2 cellular contexts compared by ENCODE assay signal in the genomic region with DNA sequence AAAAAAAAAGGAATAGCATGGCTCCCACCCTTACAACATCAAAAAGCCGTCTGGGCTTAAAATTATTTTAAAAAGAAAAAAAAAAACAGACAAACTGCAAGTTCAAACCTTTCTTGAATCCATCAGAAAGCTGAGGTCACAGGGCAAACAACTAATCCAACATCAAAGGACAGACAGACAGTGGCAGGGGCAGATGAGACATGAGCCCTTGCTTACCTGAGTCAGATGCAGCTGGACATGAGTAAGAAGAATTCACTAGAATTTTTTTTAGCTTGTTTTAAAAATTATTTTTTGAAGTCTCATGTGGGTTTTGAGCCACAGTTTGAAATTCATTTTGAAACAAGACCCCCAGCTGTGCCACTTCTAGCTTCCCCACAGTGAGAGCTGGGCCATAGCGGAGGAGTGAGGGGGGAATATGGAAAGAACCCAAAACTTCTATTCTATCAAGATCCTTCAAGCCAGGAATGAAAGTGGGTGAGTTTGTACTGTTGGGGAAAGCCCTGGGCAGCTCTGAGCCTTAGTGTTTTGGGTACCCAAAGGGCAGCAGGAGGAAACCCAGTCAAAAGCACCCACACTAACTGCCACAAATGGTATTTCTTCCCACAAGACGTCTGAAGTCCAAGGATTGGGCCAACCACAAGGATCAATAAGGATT.
TF ChIP-seq lines count a peak whose summit lies in the region.

No MANE protein-coding gene starts in this region.

TF ChIP-seq in HepG2, 621 proteins besides CTCF, POLR2A, EP300 and RAD21:
- TF ChIP-seq ZNF598 (CRISPR knock-in tag; IDR thresholded peaks at IDR 0.05; ENCODE audit: borderline replicate concordance) = no peak
- TF ChIP-seq NR2F6 (IDR thresholded peaks at IDR 0.05) = peak; percentile 11; the same call in 1 of the 2 replicates
- TF ChIP-seq NR2F6 (CRISPR knock-in tag; IDR thresholded peaks at IDR 0.05) = no peak

TF ChIP-seq in GM12878, 131 proteins besides CTCF, POLR2A, EP300 and RAD21:
- TF ChIP-seq, protein P1, sequence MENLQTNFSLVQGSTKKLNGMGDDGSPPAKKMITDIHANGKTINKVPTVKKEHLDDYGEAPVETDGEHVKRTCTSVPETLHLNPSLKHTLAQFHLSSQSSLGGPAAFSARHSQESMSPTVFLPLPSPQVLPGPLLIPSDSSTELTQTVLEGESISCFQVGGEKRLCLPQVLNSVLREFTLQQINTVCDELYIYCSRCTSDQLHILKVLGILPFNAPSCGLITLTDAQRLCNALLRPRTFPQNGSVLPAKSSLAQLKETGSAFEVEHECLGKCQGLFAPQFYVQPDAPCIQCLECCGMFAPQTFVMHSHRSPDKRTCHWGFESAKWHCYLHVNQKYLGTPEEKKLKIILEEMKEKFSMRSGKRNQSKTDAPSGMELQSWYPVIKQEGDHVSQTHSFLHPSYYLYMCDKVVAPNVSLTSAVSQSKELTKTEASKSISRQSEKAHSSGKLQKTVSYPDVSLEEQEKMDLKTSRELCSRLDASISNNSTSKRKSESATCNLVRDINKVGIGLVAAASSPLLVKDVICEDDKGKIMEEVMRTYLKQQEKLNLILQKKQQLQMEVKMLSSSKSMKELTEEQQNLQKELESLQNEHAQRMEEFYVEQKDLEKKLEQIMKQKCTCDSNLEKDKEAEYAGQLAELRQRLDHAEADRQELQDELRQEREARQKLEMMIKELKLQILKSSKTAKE (IDR thresholded peaks at IDR 0.05; ENCODE audit: low read depth, poor library complexity, severe bottlenecking) = no peak
- no peak for TF ChIP-seq EGR1 (IDR thresholded peaks at IDR 0.05; ENCODE audit: borderline replicate concordance in 1 of 2, low read depth in 2 of 2, low read length in 2 of 2)
- TF ChIP-seq IKZF1 (conservative IDR thresholded peaks at IDR 0.05) = 0 out of 2 replicates have a peak, but pooled peaks have one; percentile 13
- TF ChIP-seq, protein P2, sequence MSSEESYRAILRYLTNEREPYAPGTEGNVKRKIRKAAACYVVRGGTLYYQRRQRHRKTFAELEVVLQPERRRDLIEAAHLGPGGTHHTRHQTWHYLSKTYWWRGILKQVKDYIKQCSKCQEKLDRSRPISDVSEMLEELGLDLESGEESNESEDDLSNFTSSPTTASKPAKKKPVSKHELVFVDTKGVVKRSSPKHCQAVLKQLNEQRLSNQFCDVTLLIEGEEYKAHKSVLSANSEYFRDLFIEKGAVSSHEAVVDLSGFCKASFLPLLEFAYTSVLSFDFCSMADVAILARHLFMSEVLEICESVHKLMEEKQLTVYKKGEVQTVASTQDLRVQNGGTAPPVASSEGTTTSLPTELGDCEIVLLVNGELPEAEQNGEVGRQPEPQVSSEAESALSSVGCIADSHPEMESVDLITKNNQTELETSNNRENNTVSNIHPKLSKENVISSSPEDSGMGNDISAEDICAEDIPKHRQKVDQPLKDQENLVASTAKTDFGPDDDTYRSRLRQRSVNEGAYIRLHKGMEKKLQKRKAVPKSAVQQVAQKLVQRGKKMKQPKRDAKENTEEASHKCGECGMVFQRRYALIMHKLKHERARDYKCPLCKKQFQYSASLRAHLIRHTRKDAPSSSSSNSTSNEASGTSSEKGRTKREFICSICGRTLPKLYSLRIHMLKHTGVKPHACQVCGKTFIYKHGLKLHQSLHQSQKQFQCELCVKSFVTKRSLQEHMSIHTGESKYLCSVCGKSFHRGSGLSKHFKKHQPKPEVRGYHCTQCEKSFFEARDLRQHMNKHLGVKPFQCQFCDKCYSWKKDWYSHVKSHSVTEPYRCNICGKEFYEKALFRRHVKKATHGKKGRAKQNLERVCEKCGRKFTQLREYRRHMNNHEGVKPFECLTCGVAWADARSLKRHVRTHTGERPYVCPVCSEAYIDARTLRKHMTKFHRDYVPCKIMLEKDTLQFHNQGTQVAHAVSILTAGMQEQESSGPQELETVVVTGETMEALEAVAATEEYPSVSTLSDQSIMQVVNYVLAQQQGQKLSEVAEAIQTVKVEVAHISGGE (CRISPR knock-in tag; IDR thresholded peaks at IDR 0.05) = no peak
- TF ChIP-seq KAT2A (conservative IDR thresholded peaks at IDR 0.05; ENCODE audit: control insufficient read depth, low read depth, low read length) = no peak
